In the genomic region with DNA sequence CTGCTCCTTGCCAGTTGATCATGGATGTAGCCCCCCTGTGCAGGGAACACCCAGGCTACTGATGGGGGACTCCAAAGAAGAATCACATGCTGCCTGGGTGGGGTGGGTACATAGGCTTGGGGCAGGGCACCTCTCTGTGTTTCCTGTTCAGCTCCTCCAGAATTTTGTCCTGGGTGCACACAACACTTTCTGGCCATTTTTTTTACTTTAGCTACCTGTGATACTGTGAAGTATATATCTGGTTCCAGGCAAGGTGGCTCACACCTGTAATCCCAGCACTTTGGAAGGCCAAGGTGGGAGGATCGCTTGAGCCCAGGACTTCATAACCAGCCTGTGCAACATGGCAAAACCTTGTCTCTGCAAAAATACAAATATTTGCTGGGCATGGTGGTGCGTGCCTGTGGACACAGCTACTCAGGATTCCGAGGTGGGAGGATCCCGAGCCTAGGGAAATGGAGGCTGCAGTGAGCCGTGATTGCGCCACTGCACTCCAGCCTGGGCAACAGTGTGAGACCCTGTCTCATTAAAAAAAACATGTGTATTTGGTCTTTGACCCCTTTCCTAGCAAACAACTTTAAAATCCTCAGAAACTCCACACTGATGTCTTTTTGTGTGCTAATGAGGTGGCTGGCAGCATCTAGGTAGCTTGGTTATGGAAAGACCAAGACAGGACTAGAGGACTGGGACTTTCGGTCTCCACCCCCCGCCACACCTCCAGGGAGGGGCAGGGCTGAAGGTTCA, we compare ENCODE assay signal across 1 cellular context.
TF ChIP-seq lines count a peak whose summit lies in the region.

No MANE protein-coding gene starts in this region.

TF ChIP-seq in HepG2, 621 proteins besides CTCF, POLR2A, EP300 and RAD21 (continued from another document and continues in another):
- TF ChIP-seq, protein P1, sequence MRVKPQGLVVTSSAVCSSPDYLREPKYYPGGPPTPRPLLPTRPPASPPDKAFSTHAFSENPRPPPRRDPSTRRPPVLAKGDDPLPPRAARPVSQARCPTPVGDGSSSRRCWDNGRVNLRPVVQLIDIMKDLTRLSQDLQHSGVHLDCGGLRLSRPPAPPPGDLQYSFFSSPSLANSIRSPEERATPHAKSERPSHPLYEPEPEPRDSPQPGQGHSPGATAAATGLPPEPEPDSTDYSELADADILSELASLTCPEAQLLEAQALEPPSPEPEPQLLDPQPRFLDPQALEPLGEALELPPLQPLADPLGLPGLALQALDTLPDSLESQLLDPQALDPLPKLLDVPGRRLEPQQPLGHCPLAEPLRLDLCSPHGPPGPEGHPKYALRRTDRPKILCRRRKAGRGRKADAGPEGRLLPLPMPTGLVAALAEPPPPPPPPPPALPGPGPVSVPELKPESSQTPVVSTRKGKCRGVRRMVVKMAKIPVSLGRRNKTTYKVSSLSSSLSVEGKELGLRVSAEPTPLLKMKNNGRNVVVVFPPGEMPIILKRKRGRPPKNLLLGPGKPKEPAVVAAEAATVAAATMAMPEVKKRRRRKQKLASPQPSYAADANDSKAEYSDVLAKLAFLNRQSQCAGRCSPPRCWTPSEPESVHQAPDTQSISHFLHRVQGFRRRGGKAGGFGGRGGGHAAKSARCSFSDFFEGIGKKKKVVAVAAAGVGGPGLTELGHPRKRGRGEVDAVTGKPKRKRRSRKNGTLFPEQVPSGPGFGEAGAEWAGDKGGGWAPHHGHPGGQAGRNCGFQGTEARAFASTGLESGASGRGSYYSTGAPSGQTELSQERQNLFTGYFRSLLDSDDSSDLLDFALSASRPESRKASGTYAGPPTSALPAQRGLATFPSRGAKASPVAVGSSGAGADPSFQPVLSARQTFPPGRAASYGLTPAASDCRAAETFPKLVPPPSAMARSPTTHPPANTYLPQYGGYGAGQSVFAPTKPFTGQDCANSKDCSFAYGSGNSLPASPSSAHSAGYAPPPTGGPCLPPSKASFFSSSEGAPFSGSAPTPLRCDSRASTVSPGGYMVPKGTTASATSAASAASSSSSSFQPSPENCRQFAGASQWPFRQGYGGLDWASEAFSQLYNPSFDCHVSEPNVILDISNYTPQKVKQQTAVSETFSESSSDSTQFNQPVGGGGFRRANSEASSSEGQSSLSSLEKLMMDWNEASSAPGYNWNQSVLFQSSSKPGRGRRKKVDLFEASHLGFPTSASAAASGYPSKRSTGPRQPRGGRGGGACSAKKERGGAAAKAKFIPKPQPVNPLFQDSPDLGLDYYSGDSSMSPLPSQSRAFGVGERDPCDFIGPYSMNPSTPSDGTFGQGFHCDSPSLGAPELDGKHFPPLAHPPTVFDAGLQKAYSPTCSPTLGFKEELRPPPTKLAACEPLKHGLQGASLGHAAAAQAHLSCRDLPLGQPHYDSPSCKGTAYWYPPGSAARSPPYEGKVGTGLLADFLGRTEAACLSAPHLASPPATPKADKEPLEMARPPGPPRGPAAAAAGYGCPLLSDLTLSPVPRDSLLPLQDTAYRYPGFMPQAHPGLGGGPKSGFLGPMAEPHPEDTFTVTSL (CRISPR knock-in tag; IDR thresholded peaks at IDR 0.05; ENCODE audit: borderline replicate concordance), result peak; percentile 85
- TF ChIP-seq ZIK1 (CRISPR knock-in tag; IDR thresholded peaks at IDR 0.05; ENCODE audit: borderline replicate concordance, low read depth), result no peak; the same call in 1 of the 2 replicates
- TF ChIP-seq ARNT (IDR thresholded peaks at IDR 0.05), result no peak
- TF ChIP-seq ZNF296 (CRISPR knock-in tag; conservative IDR thresholded peaks at IDR 0.05), result no peak
- TF ChIP-seq SIN3B (IDR thresholded peaks at IDR 0.05; ENCODE audit: low read length), result no peak
- peak; percentile 91; the same call in 1 of the 2 replicates for TF ChIP-seq ZNF788 (CRISPR knock-in tag; IDR thresholded peaks at IDR 0.05; ENCODE audit: borderline replicate concordance)
- peak; percentile 99 for TF ChIP-seq CEBPG (CRISPR knock-in tag; IDR thresholded peaks at IDR 0.05)
- peak; percentile 95 for TF ChIP-seq ERF (CRISPR knock-in tag; IDR thresholded peaks at IDR 0.05)
- peak; percentile 86; the same call in 1 of the 2 replicates for TF ChIP-seq ZKSCAN8 (CRISPR knock-in tag; IDR thresholded peaks at IDR 0.05; ENCODE audit: borderline replicate concordance)
- no peak for TF ChIP-seq GLI4 (CRISPR knock-in tag; IDR thresholded peaks at IDR 0.05; ENCODE audit: borderline replicate concordance)
- TF ChIP-seq ZFP36 (IDR thresholded peaks at IDR 0.05; ENCODE audit: borderline replicate concordance, low read depth, low read length, partially characterized antibody), result no peak
- TF ChIP-seq TAF1 (CRISPR knock-in tag; IDR thresholded peaks at IDR 0.05), result peak; percentile 23; the same call in 1 of the 2 replicates
- no peak for TF ChIP-seq CHCHD3 (CRISPR knock-in tag; IDR thresholded peaks at IDR 0.05)
- TF ChIP-seq, protein P2, sequence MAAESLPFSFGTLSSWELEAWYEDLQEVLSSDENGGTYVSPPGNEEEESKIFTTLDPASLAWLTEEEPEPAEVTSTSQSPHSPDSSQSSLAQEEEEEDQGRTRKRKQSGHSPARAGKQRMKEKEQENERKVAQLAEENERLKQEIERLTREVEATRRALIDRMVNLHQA (CRISPR knock-in tag; IDR thresholded peaks at IDR 0.05), result no peak
- TF ChIP-seq CBX5 (CRISPR knock-in tag; IDR thresholded peaks at IDR 0.05; ENCODE audit: borderline replicate concordance), result peak; percentile 81
- TF ChIP-seq, protein P3, sequence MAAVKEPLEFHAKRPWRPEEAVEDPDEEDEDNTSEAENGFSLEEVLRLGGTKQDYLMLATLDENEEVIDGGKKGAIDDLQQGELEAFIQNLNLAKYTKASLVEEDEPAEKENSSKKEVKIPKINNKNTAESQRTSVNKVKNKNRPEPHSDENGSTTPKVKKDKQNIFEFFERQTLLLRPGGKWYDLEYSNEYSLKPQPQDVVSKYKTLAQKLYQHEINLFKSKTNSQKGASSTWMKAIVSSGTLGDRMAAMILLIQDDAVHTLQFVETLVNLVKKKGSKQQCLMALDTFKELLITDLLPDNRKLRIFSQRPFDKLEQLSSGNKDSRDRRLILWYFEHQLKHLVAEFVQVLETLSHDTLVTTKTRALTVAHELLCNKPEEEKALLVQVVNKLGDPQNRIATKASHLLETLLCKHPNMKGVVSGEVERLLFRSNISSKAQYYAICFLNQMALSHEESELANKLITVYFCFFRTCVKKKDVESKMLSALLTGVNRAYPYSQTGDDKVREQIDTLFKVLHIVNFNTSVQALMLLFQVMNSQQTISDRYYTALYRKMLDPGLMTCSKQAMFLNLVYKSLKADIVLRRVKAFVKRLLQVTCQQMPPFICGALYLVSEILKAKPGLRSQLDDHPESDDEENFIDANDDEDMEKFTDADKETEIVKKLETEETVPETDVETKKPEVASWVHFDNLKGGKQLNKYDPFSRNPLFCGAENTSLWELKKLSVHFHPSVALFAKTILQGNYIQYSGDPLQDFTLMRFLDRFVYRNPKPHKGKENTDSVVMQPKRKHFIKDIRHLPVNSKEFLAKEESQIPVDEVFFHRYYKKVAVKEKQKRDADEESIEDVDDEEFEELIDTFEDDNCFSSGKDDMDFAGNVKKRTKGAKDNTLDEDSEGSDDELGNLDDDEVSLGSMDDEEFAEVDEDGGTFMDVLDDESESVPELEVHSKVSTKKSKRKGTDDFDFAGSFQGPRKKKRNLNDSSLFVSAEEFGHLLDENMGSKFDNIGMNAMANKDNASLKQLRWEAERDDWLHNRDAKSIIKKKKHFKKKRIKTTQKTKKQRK (IDR thresholded peaks at IDR 0.05; ENCODE audit: low read length), result no peak
- no peak for TF ChIP-seq ZNF780A (CRISPR knock-in tag; IDR thresholded peaks at IDR 0.05)
- 0 out of 2 replicates have a peak, but pooled peaks have one; percentile 49 for TF ChIP-seq NR2F2 (IDR thresholded peaks at IDR 0.05; ENCODE audit: borderline replicate concordance, low read depth)
- TF ChIP-seq NFATC3 (CRISPR knock-in tag; IDR thresholded peaks at IDR 0.05), result no peak
- peak; percentile 88; the same call in 1 of the 2 replicates for TF ChIP-seq HDAC1 (CRISPR knock-in tag; IDR thresholded peaks at IDR 0.05)
- TF ChIP-seq, protein P4, sequence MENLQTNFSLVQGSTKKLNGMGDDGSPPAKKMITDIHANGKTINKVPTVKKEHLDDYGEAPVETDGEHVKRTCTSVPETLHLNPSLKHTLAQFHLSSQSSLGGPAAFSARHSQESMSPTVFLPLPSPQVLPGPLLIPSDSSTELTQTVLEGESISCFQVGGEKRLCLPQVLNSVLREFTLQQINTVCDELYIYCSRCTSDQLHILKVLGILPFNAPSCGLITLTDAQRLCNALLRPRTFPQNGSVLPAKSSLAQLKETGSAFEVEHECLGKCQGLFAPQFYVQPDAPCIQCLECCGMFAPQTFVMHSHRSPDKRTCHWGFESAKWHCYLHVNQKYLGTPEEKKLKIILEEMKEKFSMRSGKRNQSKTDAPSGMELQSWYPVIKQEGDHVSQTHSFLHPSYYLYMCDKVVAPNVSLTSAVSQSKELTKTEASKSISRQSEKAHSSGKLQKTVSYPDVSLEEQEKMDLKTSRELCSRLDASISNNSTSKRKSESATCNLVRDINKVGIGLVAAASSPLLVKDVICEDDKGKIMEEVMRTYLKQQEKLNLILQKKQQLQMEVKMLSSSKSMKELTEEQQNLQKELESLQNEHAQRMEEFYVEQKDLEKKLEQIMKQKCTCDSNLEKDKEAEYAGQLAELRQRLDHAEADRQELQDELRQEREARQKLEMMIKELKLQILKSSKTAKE (CRISPR knock-in tag; IDR thresholded peaks at IDR 0.05; ENCODE audit: borderline replicate concordance), result peak; percentile 80
- peak; percentile 79 for TF ChIP-seq ELF3 (CRISPR knock-in tag; IDR thresholded peaks at IDR 0.05)
- no peak; the same call in 1 of the 2 replicates for TF ChIP-seq DNMT3B (CRISPR knock-in tag; conservative IDR thresholded peaks at IDR 0.05)
- TF ChIP-seq ZNF121 (CRISPR knock-in tag; IDR thresholded peaks at IDR 0.05), result peak; percentile 100
- peak; percentile 34; the same call in 1 of the 2 replicates for TF ChIP-seq ZNF7 (CRISPR knock-in tag; IDR thresholded peaks at IDR 0.05)
- no peak for TF ChIP-seq ATF7 (IDR thresholded peaks at IDR 0.05)
- TF ChIP-seq ATF7 (CRISPR knock-in tag; IDR thresholded peaks at IDR 0.05), result no peak
- TF ChIP-seq ZSCAN29 (CRISPR knock-in tag; conservative IDR thresholded peaks at IDR 0.05), result no peak
- no peak for TF ChIP-seq MATR3 (CRISPR knock-in tag; IDR thresholded peaks at IDR 0.05)
- TF ChIP-seq EZH2 (conservative IDR thresholded peaks at IDR 0.05; ENCODE audit: low read depth, low read length), result no peak
- peak; percentile 67; the same call in 1 of the 2 replicates for TF ChIP-seq PITX1 (CRISPR knock-in tag; IDR thresholded peaks at IDR 0.05)
- TF ChIP-seq WIZ (CRISPR knock-in tag; IDR thresholded peaks at IDR 0.05), result no peak
- peak; percentile 69; the same call in 1 of the 2 replicates for TF ChIP-seq MEIS1 (CRISPR knock-in tag; IDR thresholded peaks at IDR 0.05; ENCODE audit: borderline replicate concordance)
- TF ChIP-seq ZMYM4 (CRISPR knock-in tag; IDR thresholded peaks at IDR 0.05), result 0 out of 2 replicates have a peak, but pooled peaks have one; percentile 55
- no peak for TF ChIP-seq ZNF891 (CRISPR knock-in tag; IDR thresholded peaks at IDR 0.05)
- no peak; the same call in 1 of the 2 replicates for TF ChIP-seq KDM3A (CRISPR knock-in tag; IDR thresholded peaks at IDR 0.05; ENCODE audit: low read depth)
- TF ChIP-seq ZBTB8A (CRISPR knock-in tag; IDR thresholded peaks at IDR 0.05; ENCODE audit: borderline replicate concordance, low read depth), result no peak
- TF ChIP-seq, protein P5, sequence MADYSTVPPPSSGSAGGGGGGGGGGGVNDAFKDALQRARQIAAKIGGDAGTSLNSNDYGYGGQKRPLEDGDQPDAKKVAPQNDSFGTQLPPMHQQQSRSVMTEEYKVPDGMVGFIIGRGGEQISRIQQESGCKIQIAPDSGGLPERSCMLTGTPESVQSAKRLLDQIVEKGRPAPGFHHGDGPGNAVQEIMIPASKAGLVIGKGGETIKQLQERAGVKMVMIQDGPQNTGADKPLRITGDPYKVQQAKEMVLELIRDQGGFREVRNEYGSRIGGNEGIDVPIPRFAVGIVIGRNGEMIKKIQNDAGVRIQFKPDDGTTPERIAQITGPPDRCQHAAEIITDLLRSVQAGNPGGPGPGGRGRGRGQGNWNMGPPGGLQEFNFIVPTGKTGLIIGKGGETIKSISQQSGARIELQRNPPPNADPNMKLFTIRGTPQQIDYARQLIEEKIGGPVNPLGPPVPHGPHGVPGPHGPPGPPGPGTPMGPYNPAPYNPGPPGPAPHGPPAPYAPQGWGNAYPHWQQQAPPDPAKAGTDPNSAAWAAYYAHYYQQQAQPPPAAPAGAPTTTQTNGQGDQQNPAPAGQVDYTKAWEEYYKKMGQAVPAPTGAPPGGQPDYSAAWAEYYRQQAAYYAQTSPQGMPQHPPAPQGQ (CRISPR knock-in tag; IDR thresholded peaks at IDR 0.05; ENCODE audit: borderline replicate concordance), result no peak
- peak; percentile 23; the same call in 1 of the 2 replicates for TF ChIP-seq SMC3 (IDR thresholded peaks at IDR 0.05; ENCODE audit: low read length)
- no peak for TF ChIP-seq HOXA7 (CRISPR knock-in tag; IDR thresholded peaks at IDR 0.05)
- peak; percentile 68; the same call in 1 of the 2 replicates for TF ChIP-seq ZNF292 (CRISPR knock-in tag; IDR thresholded peaks at IDR 0.05; ENCODE audit: borderline replicate concordance, low read depth)
- peak; percentile 37; the same call in 1 of the 2 replicates for TF ChIP-seq ZNF652 (CRISPR knock-in tag; IDR thresholded peaks at IDR 0.05; ENCODE audit: borderline replicate concordance, low read depth)
- no peak for TF ChIP-seq SNRNP70 (IDR thresholded peaks at IDR 0.05; ENCODE audit: low read depth, low read length)
- TF ChIP-seq, protein P6, sequence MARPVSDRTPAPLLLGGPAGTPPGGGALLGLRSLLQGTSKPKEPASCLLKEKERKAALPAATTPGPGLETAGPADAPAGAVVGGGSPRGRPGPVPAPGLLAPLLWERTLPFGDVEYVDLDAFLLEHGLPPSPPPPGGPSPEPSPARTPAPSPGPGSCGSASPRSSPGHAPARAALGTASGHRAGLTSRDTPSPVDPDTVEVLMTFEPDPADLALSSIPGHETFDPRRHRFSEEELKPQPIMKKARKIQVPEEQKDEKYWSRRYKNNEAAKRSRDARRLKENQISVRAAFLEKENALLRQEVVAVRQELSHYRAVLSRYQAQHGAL (CRISPR knock-in tag; IDR thresholded peaks at IDR 0.05; ENCODE audit: not compliant biosample characterization), result no peak
- TF ChIP-seq, protein P7, sequence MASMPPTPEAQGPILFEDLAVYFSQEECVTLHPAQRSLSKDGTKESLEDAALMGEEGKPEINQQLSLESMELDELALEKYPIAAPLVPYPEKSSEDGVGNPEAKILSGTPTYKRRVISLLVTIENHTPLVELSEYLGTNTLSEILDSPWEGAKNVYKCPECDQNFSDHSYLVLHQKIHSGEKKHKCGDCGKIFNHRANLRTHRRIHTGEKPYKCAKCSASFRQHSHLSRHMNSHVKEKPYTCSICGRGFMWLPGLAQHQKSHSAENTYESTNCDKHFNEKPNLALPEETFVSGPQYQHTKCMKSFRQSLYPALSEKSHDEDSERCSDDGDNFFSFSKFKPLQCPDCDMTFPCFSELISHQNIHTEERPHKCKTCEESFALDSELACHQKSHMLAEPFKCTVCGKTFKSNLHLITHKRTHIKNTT (CRISPR knock-in tag; IDR thresholded peaks at IDR 0.05), result no peak
- TF ChIP-seq ZKSCAN5 (CRISPR knock-in tag; IDR thresholded peaks at IDR 0.05), result no peak
